ENCODE assay signal across 8 cellular contexts in genomic region chr2:176637134-176637496, GRCh38.
DNase-seq lines count a peak whose midpoint lies in the region; ATAC-seq and TF ChIP-seq lines count a peak whose summit lies in the region.

No MANE protein-coding gene starts in this region.

- H3K4me1 ChIP-seq in cardiac muscle cell (ENCODE audit: low read depth): no peaks in the 10 kb centered on the region

- intact Hi-C loops in Right ventricle myocardium inferior (cut with DNase I): loop anchor here (2.0 to 5.0 kb wide), 2 partner anchors 82 to 180 kb away; no protein-coding TSS in a partner anchor

- DNase-seq in cardiac muscle cell (ENCODE audit: low read depth in 1 of 2, low spot score in 1 of 2) (no peak), Right ventricle myocardium inferior (ENCODE audit: missing footprints) (no peak), kidney glomerular epithelial cell (lab: John Stamatoyannopoulos, UW) (peak; percentile 25), type B pancreatic cell (ENCODE audit: extremely low spot score, unreplicated experiment) (no peak), NOMO-1 treated with DMSO at 0.1 percent for 48 hours (lab: John Stamatoyannopoulos, UW; ENCODE audit: unreplicated experiment) (no peak)
- no peak for DNase-seq in activated naive CD8-positive, alpha-beta T cell treated with anti-CD3 and anti-CD28 coated beads, Interleukin-2, amount 50 U/mL, for 24 hours
- DNase-seq in stimulated activated CD4-positive, alpha-beta T cell treated with anti-CD3 and anti-CD28 coated beads, Interleukin-4, amount 100 ng/mL, for 24 hours: no peak

- peak overlapping the region; percentile 54 for H3K4me3 Mint-ChIP-seq in activated naive CD8-positive, alpha-beta T cell treated with anti-CD3 and anti-CD28 coated beads, Interleukin-2, amount 50 U/mL, for 24 hours
- peak overlapping the region; percentile 83 for H3K4me3 Mint-ChIP-seq in type B pancreatic cell

- no peak overlapping the region for H3K27ac ChIP-seq in cardiac muscle cell

- no peak overlapping the region for H3K27ac Mint-ChIP-seq in activated naive CD8-positive, alpha-beta T cell treated with anti-CD3 and anti-CD28 coated beads, Interleukin-2, amount 50 U/mL, for 24 hours
- H3K27ac Mint-ChIP-seq in type B pancreatic cell: no peak overlapping the region

- H3K36me3 Mint-ChIP-seq in activated naive CD8-positive, alpha-beta T cell treated with anti-CD3 and anti-CD28 coated beads, Interleukin-2, amount 50 U/mL, for 24 hours (ENCODE audit: low read depth): no peaks in the 10 kb centered on the region
- no peaks in the 10 kb centered on the region for H3K36me3 Mint-ChIP-seq in type B pancreatic cell

- H3K9me3 Mint-ChIP-seq in activated naive CD8-positive, alpha-beta T cell treated with anti-CD3 and anti-CD28 coated beads, Interleukin-2, amount 50 U/mL, for 24 hours: no peaks in the 10 kb centered on the region
- no peaks in the 10 kb centered on the region for H3K9me3 Mint-ChIP-seq in type B pancreatic cell

- H3K27me3 Mint-ChIP-seq in activated naive CD8-positive, alpha-beta T cell treated with anti-CD3 and anti-CD28 coated beads, Interleukin-2, amount 50 U/mL, for 24 hours: peaks cover 62% of the 10 kb centered on the region
- H3K27me3 Mint-ChIP-seq in type B pancreatic cell: peaks cover 79% of the 10 kb centered on the region

- peak overlapping the region; percentile 41 for H3K4me3 ChIP-seq in cardiac muscle cell

- ATAC-seq in Right ventricle myocardium inferior: no peak
- ATAC-seq in activated naive CD8-positive, alpha-beta T cell treated with anti-CD3 and anti-CD28 coated beads, Interleukin-2, amount 50 U/mL, for 24 hours: no peak
- no peak for ATAC-seq in GM21526 (IDR thresholded peaks at IDR 0.05; ENCODE audit: low FRiP score, unreplicated experiment)

- no peaks in the 10 kb centered on the region for H3K36me3 ChIP-seq in cardiac muscle cell

- H3K27me3 ChIP-seq in cardiac muscle cell: peaks cover 97% of the 10 kb centered on the region

- H3K9me3 ChIP-seq in cardiac muscle cell (ENCODE audit: low read depth): no peaks in the 10 kb centered on the region

- TF ChIP-seq CTCF in cardiac muscle cell (IDR thresholded peaks at IDR 0.05; ENCODE audit: low read depth, low read length) (no peak), type B pancreatic cell (conservative IDR thresholded peaks at IDR 0.05) (no peak)

- peaks cover 4% of the 10 kb centered on the region for H3K4me1 Mint-ChIP-seq in activated naive CD8-positive, alpha-beta T cell treated with anti-CD3 and anti-CD28 coated beads, Interleukin-2, amount 50 U/mL, for 24 hours
- no peaks in the 10 kb centered on the region for H3K4me1 Mint-ChIP-seq in type B pancreatic cell (ENCODE audit: unreplicated experiment)
